Comparison of ENCODE assay signal across 1 cellular context in genomic region chr18:8341481-8342230, GRCh38.
A peak's percentile ranks its signal among the peaks of the same experiment; 100 is the strongest.
TF ChIP-seq lines count a peak whose summit lies in the region.

No MANE protein-coding gene starts in this region.

TF ChIP-seq in HepG2, 621 proteins besides CTCF, POLR2A, EP300 and RAD21 (continued from another document and continues in another):
- TF ChIP-seq, protein P1, sequence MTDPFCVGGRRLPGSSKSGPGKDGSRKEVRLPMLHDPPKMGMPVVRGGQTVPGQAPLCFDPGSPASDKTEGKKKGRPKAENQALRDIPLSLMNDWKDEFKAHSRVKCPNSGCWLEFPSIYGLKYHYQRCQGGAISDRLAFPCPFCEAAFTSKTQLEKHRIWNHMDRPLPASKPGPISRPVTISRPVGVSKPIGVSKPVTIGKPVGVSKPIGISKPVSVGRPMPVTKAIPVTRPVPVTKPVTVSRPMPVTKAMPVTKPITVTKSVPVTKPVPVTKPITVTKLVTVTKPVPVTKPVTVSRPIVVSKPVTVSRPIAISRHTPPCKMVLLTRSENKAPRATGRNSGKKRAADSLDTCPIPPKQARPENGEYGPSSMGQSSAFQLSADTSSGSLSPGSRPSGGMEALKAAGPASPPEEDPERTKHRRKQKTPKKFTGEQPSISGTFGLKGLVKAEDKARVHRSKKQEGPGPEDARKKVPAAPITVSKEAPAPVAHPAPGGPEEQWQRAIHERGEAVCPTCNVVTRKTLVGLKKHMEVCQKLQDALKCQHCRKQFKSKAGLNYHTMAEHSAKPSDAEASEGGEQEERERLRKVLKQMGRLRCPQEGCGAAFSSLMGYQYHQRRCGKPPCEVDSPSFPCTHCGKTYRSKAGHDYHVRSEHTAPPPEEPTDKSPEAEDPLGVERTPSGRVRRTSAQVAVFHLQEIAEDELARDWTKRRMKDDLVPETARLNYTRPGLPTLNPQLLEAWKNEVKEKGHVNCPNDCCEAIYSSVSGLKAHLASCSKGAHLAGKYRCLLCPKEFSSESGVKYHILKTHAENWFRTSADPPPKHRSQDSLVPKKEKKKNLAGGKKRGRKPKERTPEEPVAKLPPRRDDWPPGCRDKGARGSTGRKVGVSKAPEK (CRISPR knock-in tag; IDR thresholded peaks at IDR 0.05; ENCODE audit: borderline replicate concordance), result 0 out of 2 replicates have a peak, but pooled peaks have one; percentile 55
- TF ChIP-seq U2AF2 (IDR thresholded peaks at IDR 0.05; ENCODE audit: low read depth, low read length) (no peak), ZSCAN25 (CRISPR knock-in tag; IDR thresholded peaks at IDR 0.05) (no peak), TOPORS (CRISPR knock-in tag; IDR thresholded peaks at IDR 0.05) (no peak), ZNF281 (CRISPR knock-in tag; IDR thresholded peaks at IDR 0.05; ENCODE audit: borderline replicate concordance) (no peak; the same call in 1 of the 2 replicates), THAP7 (CRISPR knock-in tag; IDR thresholded peaks at IDR 0.05) (no peak), ATF1 (CRISPR knock-in tag; IDR thresholded peaks at IDR 0.05) (peak; percentile 35; the same call in 1 of the 2 replicates), ZNF879 (CRISPR knock-in tag; IDR thresholded peaks at IDR 0.05) (no peak), ZNF564 (CRISPR knock-in tag; IDR thresholded peaks at IDR 0.05) (no peak), BRCA1 (CRISPR knock-in tag; IDR thresholded peaks at IDR 0.05) (no peak), ZBTB8A (CRISPR knock-in tag; IDR thresholded peaks at IDR 0.05; ENCODE audit: borderline replicate concordance, low read depth) (no peak), ERF (CRISPR knock-in tag; IDR thresholded peaks at IDR 0.05) (no peak), NR2F2 (IDR thresholded peaks at IDR 0.05; ENCODE audit: borderline replicate concordance, low read depth) (peak; percentile 57; the same call in 1 of the 2 replicates), SMAD3 (CRISPR knock-in tag; IDR thresholded peaks at IDR 0.05) (no peak), ATM (IDR thresholded peaks at IDR 0.05; ENCODE audit: borderline replicate concordance) (no peak), ZBTB39 (CRISPR knock-in tag; IDR thresholded peaks at IDR 0.05) (no peak), ATF7-NPFF (CRISPR knock-in tag; IDR thresholded peaks at IDR 0.05; ENCODE audit: low read depth) (no peak), ZNF772 (CRISPR knock-in tag; IDR thresholded peaks at IDR 0.05) (0 out of 2 replicates have a peak, but pooled peaks have one; percentile 27), SMYD3 (CRISPR knock-in tag; IDR thresholded peaks at IDR 0.05) (no peak; the same call in 1 of the 2 replicates)
- TF ChIP-seq, protein P2, sequence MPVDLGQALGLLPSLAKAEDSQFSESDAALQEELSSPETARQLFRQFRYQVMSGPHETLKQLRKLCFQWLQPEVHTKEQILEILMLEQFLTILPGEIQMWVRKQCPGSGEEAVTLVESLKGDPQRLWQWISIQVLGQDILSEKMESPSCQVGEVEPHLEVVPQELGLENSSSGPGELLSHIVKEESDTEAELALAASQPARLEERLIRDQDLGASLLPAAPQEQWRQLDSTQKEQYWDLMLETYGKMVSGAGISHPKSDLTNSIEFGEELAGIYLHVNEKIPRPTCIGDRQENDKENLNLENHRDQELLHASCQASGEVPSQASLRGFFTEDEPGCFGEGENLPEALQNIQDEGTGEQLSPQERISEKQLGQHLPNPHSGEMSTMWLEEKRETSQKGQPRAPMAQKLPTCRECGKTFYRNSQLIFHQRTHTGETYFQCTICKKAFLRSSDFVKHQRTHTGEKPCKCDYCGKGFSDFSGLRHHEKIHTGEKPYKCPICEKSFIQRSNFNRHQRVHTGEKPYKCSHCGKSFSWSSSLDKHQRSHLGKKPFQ (CRISPR knock-in tag; IDR thresholded peaks at IDR 0.05; ENCODE audit: insufficient replicate concordance), result no peak
- TF ChIP-seq, protein P3, sequence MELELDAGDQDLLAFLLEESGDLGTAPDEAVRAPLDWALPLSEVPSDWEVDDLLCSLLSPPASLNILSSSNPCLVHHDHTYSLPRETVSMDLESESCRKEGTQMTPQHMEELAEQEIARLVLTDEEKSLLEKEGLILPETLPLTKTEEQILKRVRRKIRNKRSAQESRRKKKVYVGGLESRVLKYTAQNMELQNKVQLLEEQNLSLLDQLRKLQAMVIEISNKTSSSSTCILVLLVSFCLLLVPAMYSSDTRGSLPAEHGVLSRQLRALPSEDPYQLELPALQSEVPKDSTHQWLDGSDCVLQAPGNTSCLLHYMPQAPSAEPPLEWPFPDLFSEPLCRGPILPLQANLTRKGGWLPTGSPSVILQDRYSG (CRISPR knock-in tag; IDR thresholded peaks at IDR 0.05), result no peak
- TF ChIP-seq, protein P4, sequence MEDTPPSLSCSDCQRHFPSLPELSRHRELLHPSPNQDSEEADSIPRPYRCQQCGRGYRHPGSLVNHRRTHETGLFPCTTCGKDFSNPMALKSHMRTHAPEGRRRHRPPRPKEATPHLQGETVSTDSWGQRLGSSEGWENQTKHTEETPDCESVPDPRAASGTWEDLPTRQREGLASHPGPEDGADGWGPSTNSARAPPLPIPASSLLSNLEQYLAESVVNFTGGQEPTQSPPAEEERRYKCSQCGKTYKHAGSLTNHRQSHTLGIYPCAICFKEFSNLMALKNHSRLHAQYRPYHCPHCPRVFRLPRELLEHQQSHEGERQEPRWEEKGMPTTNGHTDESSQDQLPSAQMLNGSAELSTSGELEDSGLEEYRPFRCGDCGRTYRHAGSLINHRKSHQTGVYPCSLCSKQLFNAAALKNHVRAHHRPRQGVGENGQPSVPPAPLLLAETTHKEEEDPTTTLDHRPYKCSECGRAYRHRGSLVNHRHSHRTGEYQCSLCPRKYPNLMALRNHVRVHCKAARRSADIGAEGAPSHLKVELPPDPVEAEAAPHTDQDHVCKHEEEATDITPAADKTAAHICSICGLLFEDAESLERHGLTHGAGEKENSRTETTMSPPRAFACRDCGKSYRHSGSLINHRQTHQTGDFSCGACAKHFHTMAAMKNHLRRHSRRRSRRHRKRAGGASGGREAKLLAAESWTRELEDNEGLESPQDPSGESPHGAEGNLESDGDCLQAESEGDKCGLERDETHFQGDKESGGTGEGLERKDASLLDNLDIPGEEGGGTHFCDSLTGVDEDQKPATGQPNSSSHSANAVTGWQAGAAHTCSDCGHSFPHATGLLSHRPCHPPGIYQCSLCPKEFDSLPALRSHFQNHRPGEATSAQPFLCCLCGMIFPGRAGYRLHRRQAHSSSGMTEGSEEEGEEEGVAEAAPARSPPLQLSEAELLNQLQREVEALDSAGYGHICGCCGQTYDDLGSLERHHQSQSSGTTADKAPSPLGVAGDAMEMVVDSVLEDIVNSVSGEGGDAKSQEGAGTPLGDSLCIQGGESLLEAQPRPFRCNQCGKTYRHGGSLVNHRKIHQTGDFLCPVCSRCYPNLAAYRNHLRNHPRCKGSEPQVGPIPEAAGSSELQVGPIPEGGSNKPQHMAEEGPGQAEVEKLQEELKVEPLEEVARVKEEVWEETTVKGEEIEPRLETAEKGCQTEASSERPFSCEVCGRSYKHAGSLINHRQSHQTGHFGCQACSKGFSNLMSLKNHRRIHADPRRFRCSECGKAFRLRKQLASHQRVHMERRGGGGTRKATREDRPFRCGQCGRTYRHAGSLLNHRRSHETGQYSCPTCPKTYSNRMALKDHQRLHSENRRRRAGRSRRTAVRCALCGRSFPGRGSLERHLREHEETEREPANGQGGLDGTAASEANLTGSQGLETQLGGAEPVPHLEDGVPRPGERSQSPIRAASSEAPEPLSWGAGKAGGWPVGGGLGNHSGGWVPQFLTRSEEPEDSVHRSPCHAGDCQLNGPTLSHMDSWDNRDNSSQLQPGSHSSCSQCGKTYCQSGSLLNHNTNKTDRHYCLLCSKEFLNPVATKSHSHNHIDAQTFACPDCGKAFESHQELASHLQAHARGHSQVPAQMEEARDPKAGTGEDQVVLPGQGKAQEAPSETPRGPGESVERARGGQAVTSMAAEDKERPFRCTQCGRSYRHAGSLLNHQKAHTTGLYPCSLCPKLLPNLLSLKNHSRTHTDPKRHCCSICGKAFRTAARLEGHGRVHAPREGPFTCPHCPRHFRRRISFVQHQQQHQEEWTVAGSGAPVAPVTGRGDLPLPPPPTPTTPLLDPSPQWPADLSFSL (CRISPR knock-in tag; IDR thresholded peaks at IDR 0.05), result no peak
- TF ChIP-seq, protein P5, sequence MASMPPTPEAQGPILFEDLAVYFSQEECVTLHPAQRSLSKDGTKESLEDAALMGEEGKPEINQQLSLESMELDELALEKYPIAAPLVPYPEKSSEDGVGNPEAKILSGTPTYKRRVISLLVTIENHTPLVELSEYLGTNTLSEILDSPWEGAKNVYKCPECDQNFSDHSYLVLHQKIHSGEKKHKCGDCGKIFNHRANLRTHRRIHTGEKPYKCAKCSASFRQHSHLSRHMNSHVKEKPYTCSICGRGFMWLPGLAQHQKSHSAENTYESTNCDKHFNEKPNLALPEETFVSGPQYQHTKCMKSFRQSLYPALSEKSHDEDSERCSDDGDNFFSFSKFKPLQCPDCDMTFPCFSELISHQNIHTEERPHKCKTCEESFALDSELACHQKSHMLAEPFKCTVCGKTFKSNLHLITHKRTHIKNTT (CRISPR knock-in tag; IDR thresholded peaks at IDR 0.05), result no peak
- TF ChIP-seq, protein P6, sequence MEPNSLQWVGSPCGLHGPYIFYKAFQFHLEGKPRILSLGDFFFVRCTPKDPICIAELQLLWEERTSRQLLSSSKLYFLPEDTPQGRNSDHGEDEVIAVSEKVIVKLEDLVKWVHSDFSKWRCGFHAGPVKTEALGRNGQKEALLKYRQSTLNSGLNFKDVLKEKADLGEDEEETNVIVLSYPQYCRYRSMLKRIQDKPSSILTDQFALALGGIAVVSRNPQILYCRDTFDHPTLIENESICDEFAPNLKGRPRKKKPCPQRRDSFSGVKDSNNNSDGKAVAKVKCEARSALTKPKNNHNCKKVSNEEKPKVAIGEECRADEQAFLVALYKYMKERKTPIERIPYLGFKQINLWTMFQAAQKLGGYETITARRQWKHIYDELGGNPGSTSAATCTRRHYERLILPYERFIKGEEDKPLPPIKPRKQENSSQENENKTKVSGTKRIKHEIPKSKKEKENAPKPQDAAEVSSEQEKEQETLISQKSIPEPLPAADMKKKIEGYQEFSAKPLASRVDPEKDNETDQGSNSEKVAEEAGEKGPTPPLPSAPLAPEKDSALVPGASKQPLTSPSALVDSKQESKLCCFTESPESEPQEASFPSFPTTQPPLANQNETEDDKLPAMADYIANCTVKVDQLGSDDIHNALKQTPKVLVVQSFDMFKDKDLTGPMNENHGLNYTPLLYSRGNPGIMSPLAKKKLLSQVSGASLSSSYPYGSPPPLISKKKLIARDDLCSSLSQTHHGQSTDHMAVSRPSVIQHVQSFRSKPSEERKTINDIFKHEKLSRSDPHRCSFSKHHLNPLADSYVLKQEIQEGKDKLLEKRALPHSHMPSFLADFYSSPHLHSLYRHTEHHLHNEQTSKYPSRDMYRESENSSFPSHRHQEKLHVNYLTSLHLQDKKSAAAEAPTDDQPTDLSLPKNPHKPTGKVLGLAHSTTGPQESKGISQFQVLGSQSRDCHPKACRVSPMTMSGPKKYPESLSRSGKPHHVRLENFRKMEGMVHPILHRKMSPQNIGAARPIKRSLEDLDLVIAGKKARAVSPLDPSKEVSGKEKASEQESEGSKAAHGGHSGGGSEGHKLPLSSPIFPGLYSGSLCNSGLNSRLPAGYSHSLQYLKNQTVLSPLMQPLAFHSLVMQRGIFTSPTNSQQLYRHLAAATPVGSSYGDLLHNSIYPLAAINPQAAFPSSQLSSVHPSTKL (CRISPR knock-in tag; IDR thresholded peaks at IDR 0.05), result peak; percentile 93
- TF ChIP-seq, protein P7, sequence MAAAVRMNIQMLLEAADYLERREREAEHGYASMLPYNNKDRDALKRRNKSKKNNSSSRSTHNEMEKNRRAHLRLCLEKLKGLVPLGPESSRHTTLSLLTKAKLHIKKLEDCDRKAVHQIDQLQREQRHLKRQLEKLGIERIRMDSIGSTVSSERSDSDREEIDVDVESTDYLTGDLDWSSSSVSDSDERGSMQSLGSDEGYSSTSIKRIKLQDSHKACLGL (CRISPR knock-in tag; IDR thresholded peaks at IDR 0.05), result no peak
- TF ChIP-seq, protein P8, sequence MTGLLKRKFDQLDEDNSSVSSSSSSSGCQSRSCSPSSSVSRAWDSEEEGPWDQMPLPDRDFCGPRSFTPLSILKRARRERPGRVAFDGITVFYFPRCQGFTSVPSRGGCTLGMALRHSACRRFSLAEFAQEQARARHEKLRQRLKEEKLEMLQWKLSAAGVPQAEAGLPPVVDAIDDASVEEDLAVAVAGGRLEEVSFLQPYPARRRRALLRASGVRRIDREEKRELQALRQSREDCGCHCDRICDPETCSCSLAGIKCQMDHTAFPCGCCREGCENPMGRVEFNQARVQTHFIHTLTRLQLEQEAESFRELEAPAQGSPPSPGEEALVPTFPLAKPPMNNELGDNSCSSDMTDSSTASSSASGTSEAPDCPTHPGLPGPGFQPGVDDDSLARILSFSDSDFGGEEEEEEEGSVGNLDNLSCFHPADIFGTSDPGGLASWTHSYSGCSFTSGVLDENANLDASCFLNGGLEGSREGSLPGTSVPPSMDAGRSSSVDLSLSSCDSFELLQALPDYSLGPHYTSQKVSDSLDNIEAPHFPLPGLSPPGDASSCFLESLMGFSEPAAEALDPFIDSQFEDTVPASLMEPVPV (CRISPR knock-in tag; IDR thresholded peaks at IDR 0.05), result peak; percentile 51; the same call in 1 of the 2 replicates
